11 cellular contexts compared by ENCODE assay signal in genomic region chr6:120938164-120938875, GRCh38.
DNase-seq lines count a peak whose midpoint lies in the region; ATAC-seq and TF ChIP-seq lines count a peak whose summit lies in the region.
"Had no signal": no experiment of that assay in that cellular context is flagged by ENCODE, and none has a peak within 500 bp of the region (broad histone marks: within the 10 kb centered on the region; RNA-seq: fewer than 3 reads in every experiment).

No MANE protein-coding gene starts in this region.

- no peak overlapping the region for H3K4me3 ChIP-seq in coronary artery
- H3K4me3 ChIP-seq: smooth muscle cell had no signal

- H3K27ac Mint-ChIP-seq in stimulated activated effector memory CD8-positive, alpha-beta T cell treated with anti-CD3 and anti-CD28 coated beads, Interleukin-12 subunit alpha, Interleukin-12 subunit beta, amount 100 ng/mL, for 72 hours = no peak overlapping the region
- H3K27ac Mint-ChIP-seq: T-helper 1 cell treated with Interleukin-12 subunit alpha and Interleukin-12 subunit beta and Interleukin-4 antibody, amounts not matched to agents 30 μg/mL and 1 μg/mL, for 36 hours had no signal

- H3K27ac ChIP-seq in coronary artery = no peak overlapping the region

- H3K4me3 Mint-ChIP-seq in stimulated activated effector memory CD8-positive, alpha-beta T cell treated with anti-CD3 and anti-CD28 coated beads, Interleukin-12 subunit alpha, Interleukin-12 subunit beta, amount 100 ng/mL, for 72 hours = no peak overlapping the region
- H3K4me3 Mint-ChIP-seq: T-helper 1 cell treated with Interleukin-12 subunit alpha and Interleukin-12 subunit beta and Interleukin-4 antibody, amounts not matched to agents 30 μg/mL and 1 μg/mL, for 36 hours had no signal

- DNase-seq in Kasumi-1 (lab: John Stamatoyannopoulos, UW) = peak; percentile 22 to 55
- no peak for DNase-seq in amygdala (lab: John Stamatoyannopoulos, UW)
- DNase-seq in anterior cingulate cortex (lab: John Stamatoyannopoulos, UW) = no peak
- DNase-seq in coronary artery (ENCODE audit: low spot score) = no peak
- no peak for DNase-seq in stimulated activated effector memory CD8-positive, alpha-beta T cell treated with anti-CD3 and anti-CD28 coated beads, Interleukin-12 subunit alpha, Interleukin-12 subunit beta, amount 100 ng/mL, for 72 hours (ENCODE audit: low spot score in 2 of 2)
- DNase-seq: stimulated activated naive CD8-positive, alpha-beta T cell treated with anti-CD3 and anti-CD28 coated beads, Interleukin-15, Interleukin-2, amounts not matched to agents 100 U/mL and 50 U/mL, for 24 hours had no signal

- H3K9me3 Mint-ChIP-seq in stimulated activated effector memory CD8-positive, alpha-beta T cell treated with anti-CD3 and anti-CD28 coated beads, Interleukin-12 subunit alpha, Interleukin-12 subunit beta, amount 100 ng/mL, for 72 hours = no peaks in the 10 kb centered on the region
- H3K9me3 Mint-ChIP-seq: T-helper 1 cell treated with Interleukin-12 subunit alpha and Interleukin-12 subunit beta and Interleukin-4 antibody, amounts not matched to agents 30 μg/mL and 1 μg/mL, for 36 hours had no signal

- ATAC-seq in GM18499 (IDR thresholded peaks at IDR 0.05; ENCODE audit: insufficient read depth, unreplicated experiment) (peak; percentile 19), GM21360 (IDR thresholded peaks at IDR 0.05; ENCODE audit: unreplicated experiment) (peak; percentile 44), HG02973 (IDR thresholded peaks at IDR 0.05; ENCODE audit: unreplicated experiment) (peak; percentile 25)
- no peak for ATAC-seq in stimulated activated effector memory CD8-positive, alpha-beta T cell treated with anti-CD3 and anti-CD28 coated beads, Interleukin-12 subunit alpha, Interleukin-12 subunit beta, amount 100 ng/mL, for 72 hours
- ATAC-seq: stimulated activated naive CD8-positive, alpha-beta T cell treated with anti-CD3 and anti-CD28 coated beads, Interleukin-15, Interleukin-2, amounts not matched to agents 100 U/mL and 50 U/mL, for 24 hours had no signal

- no peaks in the 10 kb centered on the region for H3K4me1 Mint-ChIP-seq in stimulated activated effector memory CD8-positive, alpha-beta T cell treated with anti-CD3 and anti-CD28 coated beads, Interleukin-12 subunit alpha, Interleukin-12 subunit beta, amount 100 ng/mL, for 72 hours

- no peaks in the 10 kb centered on the region for H3K36me3 Mint-ChIP-seq in stimulated activated effector memory CD8-positive, alpha-beta T cell treated with anti-CD3 and anti-CD28 coated beads, Interleukin-12 subunit alpha, Interleukin-12 subunit beta, amount 100 ng/mL, for 72 hours

- no peak for TF ChIP-seq CTCF in coronary artery (IDR thresholded peaks at IDR 0.05)

Comparison
In these comparisons a context has a peak if more than half of its experiments do, and no peak if none do; other contexts are left out.
1. DNase-seq: peak in Kasumi-1 (2 of 2); none in amygdala (0 of 56), anterior cingulate cortex (0 of 58), coronary artery (single experiment) and stimulated activated effector memory CD8-positive, alpha-beta T cell treated with anti-CD3 and anti-CD28 coated beads, Interleukin-12 subunit alpha, Interleukin-12 subunit beta, amount 100 ng/mL, for 72 hours (0 of 2).